22 cellular contexts compared by ENCODE assay signal in the genomic region with DNA sequence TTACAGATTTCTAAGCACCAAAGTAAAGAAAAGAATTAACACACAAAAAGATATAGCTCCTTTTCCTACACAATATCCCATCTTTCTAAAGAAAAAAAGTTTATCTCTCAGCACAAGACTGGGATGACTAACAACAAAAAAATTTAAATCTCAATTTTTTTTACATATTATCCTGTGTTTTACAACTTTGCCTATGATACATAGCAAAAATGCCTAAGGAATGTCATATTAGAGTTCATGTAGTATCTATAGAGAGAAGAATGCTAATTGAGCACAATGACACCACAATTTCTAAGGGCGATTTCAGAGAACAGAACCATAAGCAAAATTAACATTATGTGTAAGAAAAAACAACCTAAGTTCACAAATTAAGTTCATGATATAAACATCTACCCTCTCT. TPM values are rescaled to one million over a fixed set of nuclear protein-coding genes. Genes with fewer than 3 reads are reported as not detected.
DNase-seq lines count a peak whose midpoint lies in the region; ATAC-seq and TF ChIP-seq lines count a peak whose summit lies in the region.
"Had no signal": no experiment of that assay in that cellular context is flagged by ENCODE, and none has a peak within 500 bp of the region (broad histone marks: within the 10 kb centered on the region; RNA-seq: fewer than 3 reads in every experiment).

No MANE protein-coding gene starts in this region.

- H3K4me1 Mint-ChIP-seq in HFFc6 (ENCODE audit: low read depth), result peaks cover 49% of the 10 kb centered on the region
- peaks cover 9% of the 10 kb centered on the region for H3K4me1 Mint-ChIP-seq in CD4-positive, alpha-beta T cell (ENCODE audit: low read depth)
- H3K4me1 Mint-ChIP-seq: neural crest cell; stimulated activated memory B cell treated with anti-CD40 and anti-IgM and Interleukin-4, amounts not matched to agents 10 μg/mL and 1 μg/mL and 100 μg/mL, for 72 hours had no signal

- peak overlapping the region; percentile 90 for H3K27ac Mint-ChIP-seq in HFFc6
- H3K27ac Mint-ChIP-seq in CD4-positive, alpha-beta T cell, result no peak overlapping the region
- H3K27ac Mint-ChIP-seq: activated CD4-positive, alpha-beta T cell treated with anti-CD3 and anti-CD28 coated beads for 36 hours; activated T-cell treated with anti-CD3 and anti-CD28 coated beads, Interleukin-2, amount 50 U/mL, for 24 hours; stimulated activated memory B cell treated with anti-CD40 and anti-IgM and Interleukin-4, amounts not matched to agents 10 μg/mL and 1 μg/mL and 100 μg/mL, for 72 hours had no signal

- POLR2A ChIA-PET in CD4-positive, alpha-beta T cell (lab: Charles Lee), result no interaction called here

- H3K36me3 Mint-ChIP-seq in HFFc6 (ENCODE audit: low read depth), result peaks cover 36% of the 10 kb centered on the region
- H3K36me3 Mint-ChIP-seq in CD4-positive, alpha-beta T cell (ENCODE audit: low read depth), result peaks cover 60% of the 10 kb centered on the region

- H3K27me3 Mint-ChIP-seq in HFFc6 (ENCODE audit: insufficient read depth), result no peaks in the 10 kb centered on the region
- H3K27me3 Mint-ChIP-seq in CD4-positive, alpha-beta T cell, result no peaks in the 10 kb centered on the region
- H3K27me3 Mint-ChIP-seq: activated CD4-positive, alpha-beta T cell treated with anti-CD3 and anti-CD28 coated beads for 36 hours; activated T-cell treated with anti-CD3 and anti-CD28 coated beads, Interleukin-2, amount 50 U/mL, for 24 hours; stimulated activated memory B cell treated with anti-CD40 and anti-IgM and Interleukin-4, amounts not matched to agents 10 μg/mL and 1 μg/mL and 100 μg/mL, for 72 hours had no signal

- 0 out of 2 replicates have a peak, but pooled peaks cover 4% of the 10 kb centered on the region for H3K9me3 Mint-ChIP-seq in HFFc6
- no peaks in the 10 kb centered on the region for H3K9me3 Mint-ChIP-seq in CD4-positive, alpha-beta T cell
- H3K9me3 Mint-ChIP-seq: activated T-cell treated with anti-CD3 and anti-CD28 coated beads, Interleukin-2, amount 50 U/mL, for 24 hours; stimulated activated memory B cell treated with anti-CD40 and anti-IgM and Interleukin-4, amounts not matched to agents 10 μg/mL and 1 μg/mL and 100 μg/mL, for 72 hours had no signal

- CTCF ChIA-PET in CD4-positive, alpha-beta T cell (lab: Charles Lee), result interaction anchor here (0.9 kb wide), 1 partner anchor 12 kb away, joined by 3 read pairs; no protein-coding TSS in a partner anchor

- DNase-seq in A172 (ENCODE audit: low spot score) (peak; percentile 46), HFFc6 (peak; percentile 78), amniotic stem cell (lab: John Stamatoyannopoulos, UW) (peak; percentile 45), foreskin melanocyte (peak; percentile 35), G401 (ENCODE audit: low spot score) (no peak), C1 segment of cervical spinal cord (lab: John Stamatoyannopoulos, UW) (no peak)
- no peak for DNase-seq in CD4-positive, alpha-beta T cell
- DNase-seq: activated CD4-positive, alpha-beta T cell treated with anti-CD3 and anti-CD28 coated beads for 36 hours; activated T-cell treated with anti-CD3 and anti-CD28 coated beads, Interleukin-2, amount 50 U/mL, for 24 hours; adrenal gland; colonic mucosa; erythroblast; mammary epithelial cell; NCI-H1694; NCI-H524; right lobe of liver; upper lobe of left lung had no signal

- H3K27ac ChIP-seq in CD4-positive, alpha-beta T cell (ENCODE audit: low read depth, low read length), result no peak overlapping the region
- H3K27ac ChIP-seq: 22Rv1, adrenal gland, colonic mucosa, PC-9, right lobe of liver, upper lobe of left lung had no signal

- no peaks in the 10 kb centered on the region for H3K9me3 ChIP-seq in CD4-positive, alpha-beta T cell (ENCODE audit: control insufficient read depth, low read length)
- H3K9me3 ChIP-seq: adrenal gland, colonic mucosa, right lobe of liver, upper lobe of left lung had no signal

- no peak for TF ChIP-seq CTCF in HFFc6 (IDR thresholded peaks at IDR 0.05)
- TF ChIP-seq CTCF in CD4-positive, alpha-beta T cell (IDR thresholded peaks at IDR 0.05), result no peak

- H3K27me3 ChIP-seq in CD4-positive, alpha-beta T cell (ENCODE audit: control insufficient read depth, insufficient read depth, low read length), result no peaks in the 10 kb centered on the region
- H3K27me3 ChIP-seq: adrenal gland, colonic mucosa, right lobe of liver, upper lobe of left lung had no signal

- peak overlapping the region; percentile 76 for H3K4me3 Mint-ChIP-seq in HFFc6
- no peak overlapping the region for H3K4me3 Mint-ChIP-seq in CD4-positive, alpha-beta T cell
- H3K4me3 Mint-ChIP-seq: activated CD4-positive, alpha-beta T cell treated with anti-CD3 and anti-CD28 coated beads for 36 hours; activated T-cell treated with anti-CD3 and anti-CD28 coated beads, Interleukin-2, amount 50 U/mL, for 24 hours; neural crest cell; stimulated activated memory B cell treated with anti-CD40 and anti-IgM and Interleukin-4, amounts not matched to agents 10 μg/mL and 1 μg/mL and 100 μg/mL, for 72 hours had no signal

- intact Hi-C loops in CD4-positive, alpha-beta T cell (cut with DNase I, micrococcal nuclease), result no loop called here

- no peak for ATAC-seq in HG02852 (IDR thresholded peaks at IDR 0.05; ENCODE audit: unreplicated experiment)
- ATAC-seq in CD4-positive, alpha-beta T cell (ENCODE audit: poor library complexity), result no peak
- ATAC-seq: activated CD4-positive, alpha-beta T cell treated with anti-CD3 and anti-CD28 coated beads for 36 hours; right lobe of liver; stimulated activated memory B cell treated with anti-CD40 and anti-IgM and Interleukin-4, amounts not matched to agents 10 μg/mL and 1 μg/mL and 100 μg/mL, for 72 hours had no signal

- in situ Hi-C loops in G401 (cut with HindIII; ENCODE audit: low sequenced_read_pairs), result no loop called here

RNA-seq across cellular contexts. Expression of a gene that starts 16.3 kb away (rescaled TPM):
- 9.0 and 10.7 TPM in 2 replicates for total RNA-seq in A172 (2014; rRNA removed; shearing (Covaris generic))
- total RNA-seq in HFFc6 (2021; fragmentation: NEBNext Ultra II Directional; extraction: Animal tissue kit (Norgen Biotek cat#: 25700)), result 10 to 100 TPM; 17.7 to 23.1 (median 20.7) TPM
- 43.9 and 48.2 TPM in 2 replicates for total RNA-seq in G401 (2014; rRNA removed; shearing (Covaris generic))
- total RNA-seq in CD4-positive, alpha-beta T cell, result 10 to 100 TPM; 21.8 to 23.2 TPM

Comparison
In these comparisons a context has a peak if more than half of its experiments do, and no peak if none do; other contexts are left out.
1. DNase-seq: peak in A172 (single experiment), HFFc6 (single experiment), amniotic stem cell (single experiment) and foreskin melanocyte (single experiment); none in G401 (single experiment), C1 segment of cervical spinal cord (0 of 14) and CD4-positive, alpha-beta T cell (0 of 10).